Comparison of ENCODE assay signal across 10 cellular contexts in genomic region chr6:118968416-118968815, GRCh38. TPM values are rescaled to one million over a fixed set of nuclear protein-coding genes. Genes with fewer than 3 reads are reported as not detected.
A peak's percentile ranks its signal among the peaks of the same experiment; 100 is the strongest.
DNase-seq lines count a peak whose midpoint lies in the region; ATAC-seq and TF ChIP-seq lines count a peak whose summit lies in the region.
"Had no signal": no experiment of that assay in that cellular context is flagged by ENCODE, and none has a peak within 500 bp of the region (broad histone marks: within the 10 kb centered on the region; RNA-seq: fewer than 3 reads in every experiment).

No MANE protein-coding gene starts in this region.

- no peak overlapping the region for H3K4me3 Mint-ChIP-seq in natural killer cell
- H3K4me3 Mint-ChIP-seq: stimulated activated naive CD8-positive, alpha-beta T cell treated with anti-CD3 and anti-CD28 coated beads, Interleukin-15, Interleukin-2, amounts not matched to agents 100 ng/mL and 50 ng/mL, for 24 hours; T-helper 2 cell treated with Interferon-gamma antibody and Interleukin-4, amounts not matched to agents 5 μg/mL and 100 μg/mL, for 36 hours had no signal

- H3K79me2 ChIP-seq in osteoblast (ENCODE audit: insufficient read depth, low read length) = no peaks in the 10 kb centered on the region

- no peaks in the 10 kb centered on the region for H4K20me1 ChIP-seq in osteoblast (ENCODE audit: insufficient read depth, low read length)

- no peaks in the 10 kb centered on the region for H3K9me3 Mint-ChIP-seq in natural killer cell
- H3K9me3 Mint-ChIP-seq: stimulated activated naive CD8-positive, alpha-beta T cell treated with anti-CD3 and anti-CD28 coated beads, Interleukin-15, Interleukin-2, amounts not matched to agents 100 ng/mL and 50 ng/mL, for 24 hours; T-helper 2 cell treated with Interferon-gamma antibody and Interleukin-4, amounts not matched to agents 5 μg/mL and 100 μg/mL, for 36 hours had no signal

- no peak overlapping the region for H3K27ac Mint-ChIP-seq in natural killer cell
- H3K27ac Mint-ChIP-seq: stimulated activated naive CD8-positive, alpha-beta T cell treated with anti-CD3 and anti-CD28 coated beads, Interleukin-15, Interleukin-2, amounts not matched to agents 100 ng/mL and 50 ng/mL, for 24 hours; T-helper 2 cell treated with Interferon-gamma antibody and Interleukin-4, amounts not matched to agents 5 μg/mL and 100 μg/mL, for 36 hours had no signal

- H3K27me3 ChIP-seq in dorsolateral prefrontal cortex (no peaks in the 10 kb centered on the region), osteoblast (ENCODE audit: insufficient read depth, low read length) (no peaks in the 10 kb centered on the region)

- no peak overlapping the region for H2AFZ ChIP-seq in osteoblast (ENCODE audit: low read length)

- H3K4me1 ChIP-seq in osteoblast (ENCODE audit: insufficient read depth, low read length) = no peaks in the 10 kb centered on the region

- no peak overlapping the region for H3K27ac ChIP-seq in dorsolateral prefrontal cortex
- H3K27ac ChIP-seq in osteoblast (ENCODE audit: low read depth, low read length) = no peak overlapping the region

- H3K4me2 ChIP-seq in osteoblast (ENCODE audit: insufficient read depth, low read length) = no peak overlapping the region

- peak; percentile 4 for DNase-seq in EL
- DNase-seq in MV-4-11 (lab: John Stamatoyannopoulos, UW) = peak; percentile 33
- no peak for DNase-seq in dorsolateral prefrontal cortex
- no peak for DNase-seq in osteoblast (ENCODE audit: insufficient read length, low spot score, missing footprints)
- no peak for DNase-seq in natural killer cell
- DNase-seq in stimulated activated CD4-positive, alpha-beta T cell treated with anti-CD3 and anti-CD28 coated beads, Interleukin-2, amount 100 ng/mL, for 24 hours = no peak
- no peak for DNase-seq in stimulated activated CD4-positive, alpha-beta T cell treated with anti-CD3 and anti-CD28 coated beads, Interleukin-2, amount 100 ng/mL, for 48 hours

- no peaks in the 10 kb centered on the region for H3K4me1 Mint-ChIP-seq in natural killer cell

- no peaks in the 10 kb centered on the region for H3K27me3 Mint-ChIP-seq in natural killer cell (ENCODE audit: low read depth in 2 of 2)
- H3K27me3 Mint-ChIP-seq: stimulated activated naive CD8-positive, alpha-beta T cell treated with anti-CD3 and anti-CD28 coated beads, Interleukin-15, Interleukin-2, amounts not matched to agents 100 ng/mL and 50 ng/mL, for 24 hours had no signal

- TF ChIP-seq CTCF in dorsolateral prefrontal cortex (IDR thresholded peaks at IDR 0.05 in 54 of 56, conservative IDR thresholded peaks at IDR 0.05 in 2 of 56; ENCODE audit: low read depth in 1 of 56, partially characterized antibody in 56 of 56) = peak in 54 of 56 donors; percentile 22 to 84 (median 60)
- TF ChIP-seq CTCF in osteoblast (IDR thresholded peaks at IDR 0.05; ENCODE audit: extremely low read depth, low read depth, low read length) = peak; percentile 28
- no peak for TF ChIP-seq CTCF in natural killer cell (IDR thresholded peaks at IDR 0.05)

- intact Hi-C loops in dorsolateral prefrontal cortex (cut with DNase I) = loop anchor here (2.0 to 5.0 kb wide), 2 partner anchors 142 to 144 kb away; no protein-coding TSS in a partner anchor
- intact Hi-C loops in natural killer cell (cut with micrococcal nuclease) = no loop called here

- no peaks in the 10 kb centered on the region for H3K36me3 ChIP-seq in osteoblast (ENCODE audit: insufficient read depth, low read length)

- ATAC-seq in natural killer cell (no peak), HG02938 (IDR thresholded peaks at IDR 0.05; ENCODE audit: unreplicated experiment) (no peak)

- H3K9me3 ChIP-seq in osteoblast (ENCODE audit: low read depth, low read length) = no peaks in the 10 kb centered on the region

- H3K4me3 ChIP-seq in dorsolateral prefrontal cortex = no peak overlapping the region
- no peak overlapping the region for H3K4me3 ChIP-seq in osteoblast (ENCODE audit: insufficient read depth, low read length)

- no peaks in the 10 kb centered on the region for H3K36me3 Mint-ChIP-seq in natural killer cell

RNA-seq across cellular contexts. Expression of gene MCM9, which starts 33.5 kb away (rescaled TPM):
- total RNA-seq in dorsolateral prefrontal cortex (10 to 100 TPM in 109 of 120 experiments, 1 to 10 TPM in 11; 6.7 to 22.3 (median 13.8) TPM), osteoblast (15.2 and 17.1 TPM in 2 replicates), natural killer cell (10 to 100 TPM; 45.2 to 53.4 (median 52.5) TPM)

Comparison
In these comparisons a context has a peak if more than half of its experiments do, and no peak if none do; other contexts are left out.
1. DNase-seq: peak in EL (single experiment) and MV-4-11 (single experiment); none in dorsolateral prefrontal cortex (0 of 10), osteoblast (single experiment), natural killer cell (single experiment), stimulated activated CD4-positive, alpha-beta T cell treated with anti-CD3 and anti-CD28 coated beads, Interleukin-2, amount 100 ng/mL, for 24 hours (0 of 2) and stimulated activated CD4-positive, alpha-beta T cell treated with anti-CD3 and anti-CD28 coated beads, Interleukin-2, amount 100 ng/mL, for 48 hours (0 of 2).